20 cellular contexts compared by ENCODE assay signal in the genomic region with DNA sequence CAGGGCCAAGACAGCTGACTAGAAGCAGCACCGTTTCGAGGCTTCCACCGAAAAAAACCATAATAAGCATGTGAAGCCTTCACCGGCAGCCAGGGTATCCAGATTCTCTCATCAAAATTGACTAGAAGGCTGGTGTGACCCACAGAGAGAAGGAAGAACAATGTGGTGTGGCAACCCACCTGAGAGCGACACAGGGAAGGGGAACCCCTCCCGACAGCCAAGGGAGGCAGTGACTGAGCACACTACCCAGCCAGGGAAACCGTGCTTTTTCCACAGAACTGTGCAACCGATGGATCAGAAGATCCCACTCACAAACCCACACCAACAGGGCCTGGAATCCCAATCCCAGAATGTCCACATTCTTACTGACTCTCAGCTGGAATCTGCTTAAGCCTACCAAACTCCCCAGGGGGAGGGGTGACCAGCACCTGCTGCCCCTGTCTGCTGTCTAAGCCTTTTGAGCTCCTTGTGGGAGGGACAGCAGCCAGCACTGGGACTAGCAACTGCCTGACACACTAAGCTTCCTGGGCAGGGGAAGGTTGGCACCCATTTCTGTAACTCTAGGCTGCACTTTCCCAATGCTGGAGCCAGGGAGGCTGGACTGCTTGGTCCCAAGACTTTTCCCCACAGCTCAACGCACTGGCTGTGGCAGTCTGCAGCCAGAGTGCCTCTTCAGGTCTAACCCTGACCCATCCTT.
"Had no signal": no experiment of that assay in that cellular context is flagged by ENCODE, and none has a peak within 500 bp of the region (broad histone marks: within the 10 kb centered on the region; RNA-seq: fewer than 3 reads in every experiment).

No MANE protein-coding gene starts in this region.

- DNase-seq: activated B cell treated with CpG ODN at 0.5 μM for 24 hours; activated CD4-positive, alpha-beta memory T cell treated with anti-CD3 and anti-CD28 coated beads for 36 hours; activated CD4-positive, alpha-beta T cell treated with anti-CD3 and anti-CD28 coated beads for 4 hours; activated naive CD8-positive, alpha-beta T cell treated with anti-CD3 and anti-CD28 coated beads for 36 hours; activated T-cell treated with anti-CD3 and anti-CD28 coated beads for 4 hours; amygdala; body of pancreas; foreskin keratinocyte; kidney; right lobe of liver; spleen; stimulated activated CD4-positive, alpha-beta T cell treated with anti-CD3 and anti-CD28 coated beads, Interleukin-4, amount 100 ng/mL, for 4 hours; stimulated activated naive B cell treated with anti-CD40 and anti-IgM and Interleukin-4, amounts not matched to agents 10 μg/mL and 1 μg/mL and 100 μg/mL, for 72 hours had no signal

- H3K9me3 ChIP-seq: body of pancreas, right lobe of liver, spleen had no signal

- H3K27ac Mint-ChIP-seq: activated B cell treated with CpG ODN at 0.5 μM for 24 hours; activated CD4-positive, alpha-beta memory T cell treated with anti-CD3 and anti-CD28 coated beads for 36 hours; activated naive CD8-positive, alpha-beta T cell treated with anti-CD3 and anti-CD28 coated beads for 36 hours; activated T-helper 1 cell treated with anti-CD3 and anti-CD28 coated beads, Interleukin-12 subunit alpha, Interleukin-12 subunit beta, Interleukin-2, Interleukin-4 antibody, amounts not matched to agents 30 ng/mL and 10 ng/mL and 1 ng/mL, durations not matched to agents 14 hours and 24 hours and 36 hours; mesothelial cell of epicardium; stimulated activated naive B cell treated with anti-CD40 and anti-IgM and Interleukin-4, amounts not matched to agents 10 μg/mL and 1 μg/mL and 100 μg/mL, for 72 hours; T-helper 2 cell treated with Interferon-gamma antibody and Interleukin-4, amounts not matched to agents 5 μg/mL and 100 μg/mL, for 36 hours had no signal

- H3K4me3 Mint-ChIP-seq: activated B cell treated with CpG ODN at 0.5 μM for 24 hours; activated CD4-positive, alpha-beta memory T cell treated with anti-CD3 and anti-CD28 coated beads for 36 hours; activated naive CD8-positive, alpha-beta T cell treated with anti-CD3 and anti-CD28 coated beads for 36 hours; activated T-helper 1 cell treated with anti-CD3 and anti-CD28 coated beads, Interleukin-12 subunit alpha, Interleukin-12 subunit beta, Interleukin-2, Interleukin-4 antibody, amounts not matched to agents 30 ng/mL and 10 ng/mL and 1 ng/mL, durations not matched to agents 14 hours and 24 hours and 36 hours; mesothelial cell of epicardium; neural crest cell; stimulated activated naive B cell treated with anti-CD40 and anti-IgM and Interleukin-4, amounts not matched to agents 10 μg/mL and 1 μg/mL and 100 μg/mL, for 72 hours; T-helper 2 cell treated with Interferon-gamma antibody and Interleukin-4, amounts not matched to agents 5 μg/mL and 100 μg/mL, for 36 hours had no signal

- H3K4me1 ChIP-seq: foreskin keratinocyte, right lobe of liver, spleen had no signal

- H3K36me3 ChIP-seq: right lobe of liver, spleen had no signal

- H3K4me3 ChIP-seq: body of pancreas, lung, right lobe of liver, spleen had no signal

- H3K27me3 Mint-ChIP-seq: activated B cell treated with CpG ODN at 0.5 μM for 24 hours; activated CD4-positive, alpha-beta memory T cell treated with anti-CD3 and anti-CD28 coated beads for 36 hours; activated naive CD8-positive, alpha-beta T cell treated with anti-CD3 and anti-CD28 coated beads for 36 hours; stimulated activated naive B cell treated with anti-CD40 and anti-IgM and Interleukin-4, amounts not matched to agents 10 μg/mL and 1 μg/mL and 100 μg/mL, for 72 hours had no signal

- ATAC-seq: body of pancreas; foreskin keratinocyte; left lobe of liver; right lobe of liver; stimulated activated naive B cell treated with anti-CD40 and anti-IgM and Interleukin-4, amounts not matched to agents 10 μg/mL and 1 μg/mL and 100 μg/mL, for 72 hours had no signal

- H3K27me3 ChIP-seq: body of pancreas, foreskin keratinocyte, right lobe of liver, spleen had no signal

- H3K9me3 Mint-ChIP-seq: activated B cell treated with CpG ODN at 0.5 μM for 24 hours; activated CD4-positive, alpha-beta memory T cell treated with anti-CD3 and anti-CD28 coated beads for 36 hours; activated naive CD8-positive, alpha-beta T cell treated with anti-CD3 and anti-CD28 coated beads for 36 hours; activated T-helper 1 cell treated with anti-CD3 and anti-CD28 coated beads, Interleukin-12 subunit alpha, Interleukin-12 subunit beta, Interleukin-2, Interleukin-4 antibody, amounts not matched to agents 30 ng/mL and 10 ng/mL and 1 ng/mL, durations not matched to agents 14 hours and 24 hours and 36 hours; neural crest cell; stimulated activated naive B cell treated with anti-CD40 and anti-IgM and Interleukin-4, amounts not matched to agents 10 μg/mL and 1 μg/mL and 100 μg/mL, for 72 hours; T-helper 2 cell treated with Interferon-gamma antibody and Interleukin-4, amounts not matched to agents 5 μg/mL and 100 μg/mL, for 36 hours had no signal

- H3K36me3 Mint-ChIP-seq: activated CD4-positive, alpha-beta memory T cell treated with anti-CD3 and anti-CD28 coated beads for 36 hours; activated naive CD8-positive, alpha-beta T cell treated with anti-CD3 and anti-CD28 coated beads for 36 hours; mesothelial cell of epicardium; stimulated activated naive B cell treated with anti-CD40 and anti-IgM and Interleukin-4, amounts not matched to agents 10 μg/mL and 1 μg/mL and 100 μg/mL, for 72 hours had no signal

- H3K4me1 Mint-ChIP-seq: activated B cell treated with CpG ODN at 0.5 μM for 24 hours; activated naive CD8-positive, alpha-beta T cell treated with anti-CD3 and anti-CD28 coated beads for 36 hours; neural crest cell; stimulated activated naive B cell treated with anti-CD40 and anti-IgM and Interleukin-4, amounts not matched to agents 10 μg/mL and 1 μg/mL and 100 μg/mL, for 72 hours had no signal

- H3K27ac ChIP-seq: body of pancreas, epithelial cell of prostate, foreskin keratinocyte, right lobe of liver, spleen had no signal
